ENCODE assay signal across 29 cellular contexts in genomic region chr2:142094233-142094632, GRCh38. TPM values are rescaled to one million over a fixed set of nuclear protein-coding genes. Genes with fewer than 3 reads are reported as not detected.
"Had no signal": no experiment of that assay in that cellular context is flagged by ENCODE, and none has a peak within 500 bp of the region (broad histone marks: within the 10 kb centered on the region; RNA-seq: fewer than 3 reads in every experiment).

No MANE protein-coding gene starts in this region.

- H3K79me2 ChIP-seq: parathyroid adenoma had no signal

- DNase-seq: natural killer cell; occipital lobe; ovary; posterior cingulate gyrus; psoas muscle; right cardiac atrium; spleen; stimulated activated CD4-positive, alpha-beta T cell treated with anti-CD3 and anti-CD28 coated beads, Interleukin-12 subunit alpha, Interleukin-12 subunit beta, amount 100 ng/mL, for 4 hours; stimulated activated CD4-positive, alpha-beta T cell treated with anti-CD3 and anti-CD28 coated beads, Interleukin-1b, Interleukin-23, amount 100 ng/mL, for 48 hours; stimulated activated CD4-positive, alpha-beta T cell treated with anti-CD3 and anti-CD28 coated beads, Interleukin-4, amount 100 ng/mL, for 1 hour; stimulated activated CD4-positive, alpha-beta T cell treated with anti-CD3 and anti-CD28 coated beads, Interleukin-4, amount 100 ng/mL, for 4 hours; stimulated activated CD8-positive, alpha-beta memory T cell treated with anti-CD3 and anti-CD28 coated beads, Interleukin-4, amount 100 ng/mL, for 48 hours; stimulated activated naive CD4-positive, alpha-beta T cell; stimulated activated naive CD8-positive, alpha-beta T cell treated with anti-CD3 and anti-CD28 coated beads, Interleukin-15, amount 100 ng/mL, for 72 hours; stimulated activated naive CD8-positive, alpha-beta T cell treated with anti-CD3 and anti-CD28 coated beads, Interleukin-15, Interleukin-2, amounts not matched to agents 100 U/mL and 50 U/mL, for 24 hours; substantia nigra; testis; tibial artery; transverse colon; upper lobe of right lung; uterus had no signal

- ATAC-seq: natural killer cell; psoas muscle; right cardiac atrium; sciatic nerve; stimulated activated memory B cell treated with anti-CD40 and anti-IgM and Interleukin-4, amounts not matched to agents 10 μg/mL and 1 μg/mL and 100 μg/mL, for 72 hours; stimulated activated naive CD8-positive, alpha-beta T cell treated with anti-CD3 and anti-CD28 coated beads, Interleukin-15, amount 100 ng/mL, for 72 hours; stimulated activated naive CD8-positive, alpha-beta T cell treated with anti-CD3 and anti-CD28 coated beads, Interleukin-15, Interleukin-2, amounts not matched to agents 100 U/mL and 50 U/mL, for 24 hours; upper lobe of right lung had no signal

- H2AFZ ChIP-seq: parathyroid adenoma had no signal

- H3K9ac ChIP-seq: neural progenitor cell, parathyroid adenoma had no signal

- H3K27ac ChIP-seq: neural progenitor cell, ovary, parathyroid adenoma, psoas muscle, skin epidermis, spleen, suprapubic skin, testis, tibial artery, transverse colon, upper lobe of right lung, uterus had no signal

- H3K4me3 ChIP-seq: neural progenitor cell, ovary, psoas muscle, skin epidermis, smooth muscle cell, spleen, suprapubic skin, testis, tibial artery, transverse colon, upper lobe of right lung, uterus had no signal

- H3K4me1 ChIP-seq: neural progenitor cell, parathyroid adenoma, psoas muscle, spleen, suprapubic skin, testis, tibial artery, transverse colon, upper lobe of right lung, uterus had no signal

- H3K36me3 ChIP-seq: neural progenitor cell, ovary, spleen, suprapubic skin, tibial artery, transverse colon, upper lobe of right lung, uterus had no signal

- H3K4me2 ChIP-seq: neural progenitor cell, smooth muscle cell had no signal

- H3K9me3 ChIP-seq: ovary, psoas muscle, spleen, suprapubic skin, testis, tibial artery, transverse colon, upper lobe of right lung, uterus had no signal

- H3K27me3 ChIP-seq: neural progenitor cell, ovary, spleen, suprapubic skin, testis, tibial artery, transverse colon, upper lobe of right lung, uterus had no signal

RNA-seq across cellular contexts. Expression of gene LRP1B, which starts 36.6 kb away (rescaled TPM):
- total RNA-seq: osteoblast had no signal
